ENCODE assay signal across 8 cellular contexts in the genomic region with DNA sequence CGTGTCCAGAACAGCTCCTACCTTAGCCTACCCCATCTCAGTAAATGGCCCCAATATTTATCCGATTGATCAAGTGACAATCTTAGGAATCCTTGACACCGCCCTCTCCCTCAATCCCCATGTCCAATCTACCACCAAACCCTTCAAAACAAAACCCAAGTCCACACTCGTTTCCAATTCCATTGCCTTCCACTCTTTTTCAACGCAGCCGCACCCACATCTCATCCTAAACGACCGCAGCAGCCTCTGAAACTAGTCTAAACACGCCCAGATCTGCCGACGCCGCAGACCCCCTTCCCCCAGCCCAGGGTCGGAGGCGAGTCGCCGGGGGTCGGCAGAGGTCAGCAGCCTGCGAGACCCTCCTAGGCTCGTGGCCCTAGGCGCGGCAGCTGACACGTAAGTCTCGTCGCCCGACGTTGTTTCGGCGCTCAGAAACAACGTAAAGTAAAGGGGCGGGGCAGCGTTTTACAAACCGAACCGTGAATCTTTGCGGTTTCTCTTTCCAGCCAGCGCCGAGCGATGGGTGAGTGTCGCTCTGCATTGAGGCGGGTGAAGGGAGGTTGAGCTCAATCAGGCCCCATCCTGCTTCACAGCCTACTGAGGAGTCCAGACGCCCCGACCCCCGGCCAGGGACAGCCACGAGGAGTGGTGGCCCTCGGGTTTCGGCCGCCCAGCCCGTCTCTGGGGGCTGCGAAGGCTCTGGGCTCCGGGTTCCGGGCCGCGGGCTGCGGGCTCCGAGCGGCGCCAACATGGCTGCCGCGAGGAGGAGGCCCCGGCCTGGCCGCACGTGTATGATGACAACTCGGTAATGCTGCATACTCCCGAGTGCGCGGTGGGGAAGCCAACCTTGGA. TPM values are rescaled to one million over a fixed set of nuclear protein-coding genes. Genes with fewer than 3 reads are reported as not detected.
DNase-seq lines count a peak whose midpoint lies in the region; ATAC-seq and TF ChIP-seq lines count a peak whose summit lies in the region.

TSS of gene RPS8 (plus strand) at position 463 of the 852 bp plus-strand sequence. CDS start at position 520, 57 bp downstream.

- intact Hi-C loops in activated CD4-positive, alpha-beta T cell treated with anti-CD3 and anti-CD28 coated beads, Interleukin-2, amount 10 ng/mL, durations not matched to agents 24 days and 14 days (cut with micrococcal nuclease) = loop anchor here (1.0 to 5.0 kb wide), 4 partner anchors 11 to 44 kb away; partner anchors contain the start of genes KIF2C and RNU5D-1

- peaks cover 44% of the 10 kb centered on the region for H3K36me3 Mint-ChIP-seq in activated CD4-positive, alpha-beta T cell treated with anti-CD3 and anti-CD28 coated beads, Interleukin-2, amount 10 ng/mL, durations not matched to agents 24 days and 14 days (ENCODE audit: low read depth)

- H3K4me3 ChIP-seq in BLaER1 (peak within 1 kb of the TSS; percentile 96), coronary artery (peak within 1 kb of the TSS; percentile 93)

- peak within 1 kb of the TSS; percentile 89 for H3K4me3 Mint-ChIP-seq in activated CD4-positive, alpha-beta T cell treated with anti-CD3 and anti-CD28 coated beads, Interleukin-2, amount 10 ng/mL, durations not matched to agents 24 days and 14 days

- peaks cover 33% of the 10 kb centered on the region for H3K4me1 ChIP-seq in BLaER1

- H3K27me3 ChIP-seq in BLaER1 = no peaks in the 10 kb centered on the region

- DNase-seq in GM19240 (ENCODE audit: insufficient read length, low spot score) (peak; percentile 61), NCI-H524 treated with DMSO at 0.1 percent for 48 hours (lab: John Stamatoyannopoulos, UW) (peak; percentile 69), coronary artery (ENCODE audit: low spot score) (peak; percentile 95), left kidney (ENCODE audit: low read depth, low spot score) (peak; percentile 98)
- DNase-seq in activated CD4-positive, alpha-beta T cell treated with anti-CD3 and anti-CD28 coated beads, Interleukin-2, amount 10 ng/mL, durations not matched to agents 24 days and 14 days = peak; percentile 97
- DNase-seq in stimulated activated CD4-positive, alpha-beta T cell treated with anti-CD3 and anti-CD28 coated beads, Interleukin-1b, Interleukin-23, amount 100 ng/mL, for 48 hours = peak; percentile 91

- peaks cover 44% of the 10 kb centered on the region for H4K20me1 ChIP-seq in BLaER1

- peaks cover 44% of the 10 kb centered on the region for H3K36me3 ChIP-seq in BLaER1

- no peaks in the 10 kb centered on the region for H3K9me3 ChIP-seq in BLaER1

- no peaks in the 10 kb centered on the region for H3K27me3 Mint-ChIP-seq in activated CD4-positive, alpha-beta T cell treated with anti-CD3 and anti-CD28 coated beads, Interleukin-2, amount 10 ng/mL, durations not matched to agents 24 days and 14 days

- H3K4me2 ChIP-seq in BLaER1 = peak within 1 kb of the TSS; percentile 98

- H3K9ac ChIP-seq in BLaER1 = peak within 1 kb of the TSS; percentile 98

- H3K27ac Mint-ChIP-seq in activated CD4-positive, alpha-beta T cell treated with anti-CD3 and anti-CD28 coated beads, Interleukin-2, amount 10 ng/mL, durations not matched to agents 24 days and 14 days = peak within 1 kb of the TSS; percentile 94

- ATAC-seq in HG03457 (IDR thresholded peaks at IDR 0.05; ENCODE audit: unreplicated experiment) = peak; percentile 63

- peak within 1 kb of the TSS; percentile 99 for H3K27ac ChIP-seq in BLaER1
- peak within 1 kb of the TSS; percentile 95 to 99 for H3K27ac ChIP-seq in coronary artery

- peaks cover 31% of the 10 kb centered on the region for H3K4me1 Mint-ChIP-seq in activated CD4-positive, alpha-beta T cell treated with anti-CD3 and anti-CD28 coated beads, Interleukin-2, amount 10 ng/mL, durations not matched to agents 24 days and 14 days

- H3K9me3 Mint-ChIP-seq in activated CD4-positive, alpha-beta T cell treated with anti-CD3 and anti-CD28 coated beads, Interleukin-2, amount 10 ng/mL, durations not matched to agents 24 days and 14 days = no peaks in the 10 kb centered on the region

- TF ChIP-seq CTCF in coronary artery (IDR thresholded peaks at IDR 0.05) = no peak

RNA-seq across cellular contexts. Expression of gene RPS8, which starts in this region (rescaled TPM):
- 2,376 and 2,377 TPM in 2 replicates for total RNA-seq in activated CD4-positive, alpha-beta T cell treated with anti-CD3 and anti-CD28 coated beads, Interleukin-2, amount 10 ng/mL, durations not matched to agents 24 days and 14 days

Comparison
In these comparisons a context has a peak if more than half of its experiments do, and no peak if none do; other contexts are left out.
1. Peak in every context shown above with its lines: DNase-seq, ATAC-seq, H3K4me3 ChIP-seq and H3K27ac ChIP-seq.